In the genomic region with DNA sequence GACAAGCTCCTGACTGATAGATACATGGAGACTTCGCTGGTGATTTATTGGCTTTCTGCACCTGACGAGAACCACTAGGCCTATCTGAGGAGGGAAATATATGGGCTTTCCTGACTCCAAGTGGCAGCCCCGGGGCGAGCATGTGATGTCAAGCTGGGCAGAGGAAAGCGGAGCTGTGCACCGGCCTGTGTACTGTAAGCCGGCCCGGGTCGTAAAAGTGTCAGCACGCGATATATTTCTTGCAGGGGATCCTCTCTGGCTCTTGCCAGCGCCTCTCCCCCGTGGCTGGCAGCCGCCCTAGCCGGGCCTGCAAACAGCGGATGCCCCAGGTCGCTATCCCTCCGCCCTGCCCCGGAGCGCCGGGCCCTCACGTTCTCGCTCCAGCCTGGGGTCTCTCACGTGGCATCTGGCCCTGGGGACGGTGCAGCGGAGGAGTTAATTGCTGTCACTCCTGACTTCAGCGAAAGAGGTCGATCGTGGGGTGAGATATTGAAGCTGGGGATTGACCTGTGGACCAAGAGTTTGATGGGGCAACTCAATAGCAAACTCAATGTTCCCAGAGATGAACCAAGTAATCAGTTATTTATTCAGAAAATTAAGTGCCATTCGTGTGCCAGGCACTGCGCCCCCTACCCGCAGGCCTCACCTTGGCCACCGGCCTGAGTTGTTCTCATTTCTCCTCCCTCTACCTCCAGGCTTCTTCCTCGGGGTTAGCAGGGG, we compare ENCODE assay signal across 8 cellular contexts. TPM values are rescaled to one million over a fixed set of nuclear protein-coding genes. Genes with fewer than 3 reads are reported as not detected.
DNase-seq lines count a peak whose midpoint lies in the region; ATAC-seq and TF ChIP-seq lines count a peak whose summit lies in the region.

No MANE protein-coding gene starts in this region.

- H3K27ac Mint-ChIP-seq in stimulated activated naive B cell treated with anti-CD40 and anti-IgM and Interleukin-4, amounts not matched to agents 10 μg/mL and 1 μg/mL and 100 μg/mL, for 72 hours: peak overlapping the region; percentile 57

- H3K36me3 ChIP-seq in HUES6 (ENCODE audit: control insufficient read depth, insufficient read depth, low read length): peaks cover 3% of the 10 kb centered on the region; the same call in 1 of the 2 replicates
- H3K36me3 ChIP-seq in ectodermal cell (ENCODE audit: control insufficient read depth, insufficient read depth, low read length): no peaks in the 10 kb centered on the region

- TF ChIP-seq CTCF in VCaP (conservative IDR thresholded peaks at IDR 0.05): no peak; the same call in 1 of the 2 replicates

- H3K27me3 ChIP-seq in HUES6 (ENCODE audit: control insufficient read depth, insufficient read depth, low read length) (no peaks in the 10 kb centered on the region; the same call in 1 of the 2 replicates), ectodermal cell (ENCODE audit: control insufficient read depth, insufficient read depth, low read length, poor library complexity, severe bottlenecking) (no peaks in the 10 kb centered on the region)

- ATAC-seq in stimulated activated naive B cell treated with anti-CD40 and anti-IgM and Interleukin-4, amounts not matched to agents 10 μg/mL and 1 μg/mL and 100 μg/mL, for 72 hours (replicated peaks): peak; percentile 18 to 24

- H3K36me3 Mint-ChIP-seq in stimulated activated naive B cell treated with anti-CD40 and anti-IgM and Interleukin-4, amounts not matched to agents 10 μg/mL and 1 μg/mL and 100 μg/mL, for 72 hours: no peaks in the 10 kb centered on the region

- H3K4me1 ChIP-seq in HUES6 (ENCODE audit: control insufficient read depth, insufficient read depth, low read length) (peaks cover 63% of the 10 kb centered on the region), ectodermal cell (ENCODE audit: control insufficient read depth, insufficient read depth, low read length) (peaks cover 8% of the 10 kb centered on the region)

- peak overlapping the region; percentile 82 to 84 for H3K4me3 Mint-ChIP-seq in stimulated activated naive B cell treated with anti-CD40 and anti-IgM and Interleukin-4, amounts not matched to agents 10 μg/mL and 1 μg/mL and 100 μg/mL, for 72 hours

- WGBS in ectodermal cell, 2 experiments: 4% methylated on average over 34 of the region's 34 CpGs

- H3K27ac ChIP-seq in HUES6 (ENCODE audit: low read depth, low read length): peak overlapping the region; percentile 74; the same call in 1 of the 2 replicates
- H3K27ac ChIP-seq in VCaP: peak overlapping the region; percentile 23; the same call in 1 of the 2 replicates
- H3K27ac ChIP-seq in ectodermal cell (ENCODE audit: insufficient read depth, low read depth, low read length, poor library complexity, severe bottlenecking): no peak overlapping the region

- H3K4me3 ChIP-seq in HUES6 (ENCODE audit: low read depth, low read length) (peak overlapping the region; percentile 56), ectodermal cell (ENCODE audit: insufficient read depth, low read depth, low read length) (peak overlapping the region; percentile 38)

- no peaks in the 10 kb centered on the region for H3K9me3 ChIP-seq in HUES6 (ENCODE audit: control insufficient read depth, insufficient read depth, low read depth, low read length)
- no peaks in the 10 kb centered on the region for H3K9me3 ChIP-seq in ectodermal cell (ENCODE audit: control insufficient read depth, low read length)

- H3K4me1 Mint-ChIP-seq in stimulated activated naive B cell treated with anti-CD40 and anti-IgM and Interleukin-4, amounts not matched to agents 10 μg/mL and 1 μg/mL and 100 μg/mL, for 72 hours: peaks cover 23 to 36% of the 10 kb centered on the region in 2 donors

- H3K9me3 Mint-ChIP-seq in stimulated activated naive B cell treated with anti-CD40 and anti-IgM and Interleukin-4, amounts not matched to agents 10 μg/mL and 1 μg/mL and 100 μg/mL, for 72 hours: peaks cover 0 to 1% of the 10 kb centered on the region in 2 donors

- peak; percentile 48 for DNase-seq in DMS153 treated with DMSO at 0.1 percent for 48 hours (lab: John Stamatoyannopoulos, UW; ENCODE audit: unreplicated experiment)
- peak; percentile 15 to 43 for DNase-seq in lung microvascular endothelial cell (ENCODE audit: low read depth in 2 of 2)
- peak; percentile 7 for DNase-seq in stimulated activated naive B cell treated with anti-CD40 and anti-IgM and Interleukin-4, amounts not matched to agents 10 μg/mL and 1 μg/mL and 100 μg/mL, for 72 hours
- DNase-seq in AML-193 (lab: John Stamatoyannopoulos, UW): no peak
- no peak for DNase-seq in NCI-H2196 treated with DMSO at 0.1 percent for 48 hours (lab: John Stamatoyannopoulos, UW; ENCODE audit: unreplicated experiment)

- peaks cover 23 to 24% of the 10 kb centered on the region in 2 donors for H3K27me3 Mint-ChIP-seq in stimulated activated naive B cell treated with anti-CD40 and anti-IgM and Interleukin-4, amounts not matched to agents 10 μg/mL and 1 μg/mL and 100 μg/mL, for 72 hours

- H3K9ac ChIP-seq in HUES6 (ENCODE audit: low read length): peak overlapping the region; percentile 79

RNA-seq across cellular contexts. Expression of gene HAO2, which starts 41.0 kb away (rescaled TPM):
- polyA plus RNA-seq in ectodermal cell (2013, experiment 1 of 4): not detected
- not detected for polyA plus RNA-seq in ectodermal cell (2013, experiment 2 of 4)
- not detected for polyA plus RNA-seq in ectodermal cell (2013, experiment 3 of 4)
- not detected for polyA plus RNA-seq in ectodermal cell (2013, experiment 4 of 4)
- not detected in 2 replicates for total RNA-seq in lung microvascular endothelial cell

Comparison
In these comparisons a context has a peak if more than half of its experiments do, and no peak if none do; other contexts are left out.
1. DNase-seq: peak in DMS153 treated with DMSO at 0.1 percent for 48 hours (single experiment), lung microvascular endothelial cell (2 of 2) and stimulated activated naive B cell treated with anti-CD40 and anti-IgM and Interleukin-4, amounts not matched to agents 10 μg/mL and 1 μg/mL and 100 μg/mL, for 72 hours (single experiment); none in AML-193 (0 of 2) and NCI-H2196 treated with DMSO at 0.1 percent for 48 hours (single experiment).